In genomic region chr19:53086949-53087348, GRCh38 we compare ENCODE assay signal across 14 cellular contexts. TPM values are rescaled to one million over a fixed set of nuclear protein-coding genes. Genes with fewer than 3 reads are reported as not detected.
DNase-seq lines count a peak whose midpoint lies in the region; ATAC-seq, FAIRE-seq and TF ChIP-seq lines count a peak whose summit lies in the region.
"Had no signal": no experiment of that assay in that cellular context is flagged by ENCODE, and none has a peak within 500 bp of the region (broad histone marks: within the 10 kb centered on the region; RNA-seq: fewer than 3 reads in every experiment).

No MANE protein-coding gene starts in this region.

- no peak overlapping the region for H2BK5ac ChIP-seq in neuronal stem cell (ENCODE audit: low read length)

- no peak for TF ChIP-seq CTCF in activated CD8-positive, alpha-beta T cell treated with anti-CD3 and anti-CD28 coated beads for 36 hours (IDR thresholded peaks at IDR 0.05)
- no peak for TF ChIP-seq CTCF in endothelial cell of umbilical vein (IDR thresholded peaks at IDR 0.05; ENCODE audit: extremely low read depth in 1 of 2, insufficient read depth in 1 of 2, low read depth in 1 of 2, low read length in 2 of 2)

- H3K27me3 Mint-ChIP-seq in activated CD8-positive, alpha-beta T cell treated with anti-CD3 and anti-CD28 coated beads for 36 hours = no peaks in the 10 kb centered on the region

- no TSS peak for BruUV-seq in endothelial cell of umbilical vein (replicated peaks; lab: Mats Ljungman, UMichigan)

- H2BK15ac ChIP-seq in neuronal stem cell (ENCODE audit: low read length) = no peak overlapping the region

- H3K4ac ChIP-seq in neuronal stem cell (ENCODE audit: low read length) = no peak overlapping the region

- H3K4me2 ChIP-seq in endothelial cell of umbilical vein (ENCODE audit: insufficient read depth, low read length) (peak overlapping the region; percentile 45), neuronal stem cell (ENCODE audit: insufficient read depth, low read length, poor library complexity, severe bottlenecking) (no peak overlapping the region)

- peak; percentile 88 for FAIRE-seq in endothelial cell of umbilical vein (lab: Jason Lieb, UNC)
- FAIRE-seq: small intestine had no signal

- no peak overlapping the region for H2BK12ac ChIP-seq in neuronal stem cell (ENCODE audit: low read length)

- H2AK5ac ChIP-seq in neuronal stem cell (ENCODE audit: low read depth, low read length) = no peak overlapping the region

- H4K8ac ChIP-seq in neuronal stem cell (ENCODE audit: low read depth, low read length) = no peak overlapping the region

- peaks cover 23% of the 10 kb centered on the region for H3K4me1 ChIP-seq in endothelial cell of umbilical vein (ENCODE audit: control insufficient read depth, extremely low read depth, insufficient read depth, low read length)
- no peaks in the 10 kb centered on the region for H3K4me1 ChIP-seq in neuronal stem cell (ENCODE audit: control insufficient read depth in 2 of 2, insufficient read depth in 1 of 2, low read depth in 1 of 2, low read length in 2 of 2)

- H3K9me3 ChIP-seq in endothelial cell of umbilical vein (replicated peaks; ENCODE audit: control insufficient read depth, insufficient read depth, low read length) (no peaks in the 10 kb centered on the region), neuronal stem cell (replicated peaks in 1 of 2; ENCODE audit: control insufficient read depth in 2 of 2, insufficient read depth in 1 of 2, low read depth in 1 of 2, low read length in 2 of 2) (peaks cover 2 to 14% of the 10 kb centered on the region in 2 donors)

- TF ChIP-seq POLR2A in endothelial cell of umbilical vein (IDR thresholded peaks at IDR 0.05; ENCODE audit: low read depth, low read length) = peak; percentile 50

- no peaks in the 10 kb centered on the region for H3K79me2 ChIP-seq in endothelial cell of umbilical vein (ENCODE audit: control insufficient read depth, insufficient read depth, low read length)

- WGBS in neuronal stem cell (ENCODE audit: extremely low coverage in 2 of 2, insufficient read length in 2 of 2, insufficient replicate concordance in 1 of 2), 2 donors = no CpG with 5 or more reads among the region's 5 CpGs

- peaks cover 8% of the 10 kb centered on the region for H3K4me1 Mint-ChIP-seq in activated CD8-positive, alpha-beta T cell treated with anti-CD3 and anti-CD28 coated beads for 36 hours (ENCODE audit: low read depth)
- peaks cover 25% of the 10 kb centered on the region for H3K4me1 Mint-ChIP-seq in stimulated activated effector memory CD8-positive, alpha-beta T cell treated with anti-CD3 and anti-CD28 coated beads, Interleukin-12 subunit alpha, Interleukin-12 subunit beta, amount 100 ng/mL, for 72 hours

- POLR2A ChIA-PET in activated CD8-positive, alpha-beta T cell treated with anti-CD3 and anti-CD28 coated beads for 36 hours (lab: Charles Lee) = interaction anchor here (0.6 to 1.4 kb wide), 2 partner anchors 15 to 97 kb away, joined by 3 to 4 read pairs; no protein-coding TSS in a partner anchor
- POLR2A ChIA-PET in endothelial cell of umbilical vein (lab: Charles Lee) = no interaction called here

- H3K4me3 Mint-ChIP-seq in activated CD8-positive, alpha-beta T cell treated with anti-CD3 and anti-CD28 coated beads for 36 hours = no peak overlapping the region
- H3K4me3 Mint-ChIP-seq in stimulated activated effector memory CD8-positive, alpha-beta T cell treated with anti-CD3 and anti-CD28 coated beads, Interleukin-12 subunit alpha, Interleukin-12 subunit beta, amount 100 ng/mL, for 72 hours = no peak overlapping the region

- no peak overlapping the region for H3K14ac ChIP-seq in neuronal stem cell (ENCODE audit: low read length)

- H3K4me3 ChIP-seq in endothelial cell of umbilical vein (replicated peaks in 1 of 3; ENCODE audit: insufficient read depth in 1 of 3, low read depth in 1 of 3, low read length in 3 of 3) = no peak overlapping the region
- no peak overlapping the region for H3K4me3 ChIP-seq in neuronal stem cell (ENCODE audit: low read length in 2 of 2)

- H2BK120ac ChIP-seq in neuronal stem cell (ENCODE audit: low read depth, low read length) = no peak overlapping the region

- peak overlapping the region; percentile 71 for H3K27ac Mint-ChIP-seq in activated CD8-positive, alpha-beta T cell treated with anti-CD3 and anti-CD28 coated beads for 36 hours
- H3K27ac Mint-ChIP-seq in stimulated activated effector memory CD8-positive, alpha-beta T cell treated with anti-CD3 and anti-CD28 coated beads, Interleukin-12 subunit alpha, Interleukin-12 subunit beta, amount 100 ng/mL, for 72 hours = peak overlapping the region; percentile 45
- H3K27ac Mint-ChIP-seq: activated T-helper 2 cell treated with anti-CD3 and anti-CD28 coated beads, Interferon-gamma antibody, Interleukin-2, Interleukin-4, amounts not matched to agents 10 μg/mL and 5 μg/mL and 100 μg/mL, durations not matched to agents 14 hours and 24 hours and 36 hours had no signal

- no peak for DNase-seq in activated CD8-positive, alpha-beta T cell treated with anti-CD3 and anti-CD28 coated beads for 36 hours
- DNase-seq in endothelial cell of umbilical vein (ENCODE audit: low read depth, low spot score) = peak; percentile 94
- no peak for DNase-seq in stimulated activated effector memory CD8-positive, alpha-beta T cell treated with anti-CD3 and anti-CD28 coated beads, Interleukin-12 subunit alpha, Interleukin-12 subunit beta, amount 100 ng/mL, for 72 hours (ENCODE audit: low spot score in 2 of 2)
- no peak for DNase-seq in stimulated activated CD4-positive, alpha-beta T cell treated with anti-CD3 and anti-CD28 coated beads, Interleukin-1b, Interleukin-23, amount 100 ng/mL, for 48 hours
- no peak for DNase-seq in NCI-H2227 treated with DMSO at 0.1 percent for 48 hours (lab: John Stamatoyannopoulos, UW)
- DNase-seq in neuronal stem cell (ENCODE audit: low spot score) = no peak
- DNase-seq: NCI-H1092 treated with DMSO at 0.1 percent for 48 hours, NCI-H82, SIG-M5, small intestine had no signal

- H3K9me1 ChIP-seq in endothelial cell of umbilical vein (replicated peaks; ENCODE audit: control insufficient read depth, extremely low read depth, insufficient read depth, low read length) = no peaks in the 10 kb centered on the region

- ATAC-seq in activated CD8-positive, alpha-beta T cell treated with anti-CD3 and anti-CD28 coated beads for 36 hours = no peak
- ATAC-seq in stimulated activated effector memory CD8-positive, alpha-beta T cell treated with anti-CD3 and anti-CD28 coated beads, Interleukin-12 subunit alpha, Interleukin-12 subunit beta, amount 100 ng/mL, for 72 hours = no peak
- no peak for ATAC-seq in GM18870 (IDR thresholded peaks at IDR 0.05; ENCODE audit: unreplicated experiment)

- no peak overlapping the region for H3K18ac ChIP-seq in neuronal stem cell (ENCODE audit: low read length)

- H3K9me3 Mint-ChIP-seq in activated CD8-positive, alpha-beta T cell treated with anti-CD3 and anti-CD28 coated beads for 36 hours = peaks cover 9% of the 10 kb centered on the region
- peaks cover 3% of the 10 kb centered on the region for H3K9me3 Mint-ChIP-seq in stimulated activated effector memory CD8-positive, alpha-beta T cell treated with anti-CD3 and anti-CD28 coated beads, Interleukin-12 subunit alpha, Interleukin-12 subunit beta, amount 100 ng/mL, for 72 hours

- dilution Hi-C loops in endothelial cell of umbilical vein (cut with MboI; ENCODE audit: extremely low pct_ligation_motif_present, low sequenced_read_pairs) = no loop called here

- H3K36me3 Mint-ChIP-seq in activated CD8-positive, alpha-beta T cell treated with anti-CD3 and anti-CD28 coated beads for 36 hours (ENCODE audit: low read depth) = peaks cover 90% of the 10 kb centered on the region
- H3K36me3 Mint-ChIP-seq in stimulated activated effector memory CD8-positive, alpha-beta T cell treated with anti-CD3 and anti-CD28 coated beads, Interleukin-12 subunit alpha, Interleukin-12 subunit beta, amount 100 ng/mL, for 72 hours = peaks cover 99% of the 10 kb centered on the region

- CTCF ChIA-PET in activated CD8-positive, alpha-beta T cell treated with anti-CD3 and anti-CD28 coated beads for 36 hours (lab: Charles Lee) = no interaction called here
- CTCF ChIA-PET in endothelial cell of umbilical vein (lab: Charles Lee) = interaction anchor here (1.1 to 5.0 kb wide), 4 partner anchors 9 to 109 kb away, joined by 3 to 38 read pairs (median 4); no protein-coding TSS in a partner anchor

- peak overlapping the region; percentile 31 for H2AFZ ChIP-seq in endothelial cell of umbilical vein (ENCODE audit: low read depth, low read length)
- no peak overlapping the region for H2AFZ ChIP-seq in neuronal stem cell (ENCODE audit: low read length)

- H3K79me1 ChIP-seq in neuronal stem cell (ENCODE audit: low read depth, low read length) = no peaks in the 10 kb centered on the region

- H3K27me3 ChIP-seq in endothelial cell of umbilical vein (ENCODE audit: control insufficient read depth in 2 of 2, insufficient read depth in 2 of 2, low read length in 2 of 2) = no peaks in the 10 kb centered on the region
- no peaks in the 10 kb centered on the region for H3K27me3 ChIP-seq in layer of hippocampus (ENCODE audit: control insufficient read depth, insufficient read depth, low read length)
- H3K27me3 ChIP-seq in neuronal stem cell (ENCODE audit: control insufficient read depth in 3 of 3, insufficient read depth in 3 of 3, low read depth in 1 of 3, low read length in 3 of 3) = no peaks in the 10 kb centered on the region

- H4K20me1 ChIP-seq in endothelial cell of umbilical vein (replicated peaks; ENCODE audit: control insufficient read depth, extremely low read depth, insufficient read depth, low read length) = no peaks in the 10 kb centered on the region

- H3K9ac ChIP-seq in endothelial cell of umbilical vein (replicated peaks; ENCODE audit: extremely low read depth, insufficient read depth, low read length) (peak overlapping the region; percentile 47), neuronal stem cell (ENCODE audit: low read depth, low read length, poor library complexity) (no peak overlapping the region)

- intact Hi-C loops in activated CD8-positive, alpha-beta T cell treated with anti-CD3 and anti-CD28 coated beads for 36 hours (cut with micrococcal nuclease) = no loop called here
- intact Hi-C loops in endothelial cell of umbilical vein (cut with micrococcal nuclease) = loop anchor here (1.0 to 5.0 kb wide), 4 partner anchors 10 to 145 kb away; partner anchors contain the start of gene ZNF160

- H3K23ac ChIP-seq in neuronal stem cell (ENCODE audit: low read depth, low read length, poor library complexity) = no peak overlapping the region

- H3K36me3 ChIP-seq in endothelial cell of umbilical vein (ENCODE audit: control insufficient read depth in 2 of 2, extremely low read depth in 1 of 2, insufficient read depth in 2 of 2, low read length in 2 of 2) (peaks cover 3 to 25% of the 10 kb centered on the region in 2 experiments), neuronal stem cell (replicated peaks in 1 of 2; ENCODE audit: control insufficient read depth in 2 of 2, insufficient read depth in 2 of 2, low read length in 2 of 2) (peaks cover 29 to 97% of the 10 kb centered on the region in 2 donors)

- H4K91ac ChIP-seq in neuronal stem cell (ENCODE audit: low read depth, low read length, poor library complexity) = no peak overlapping the region

- H3K27ac ChIP-seq in endothelial cell of umbilical vein (ENCODE audit: insufficient read depth, low read depth, low read length) = peak overlapping the region; percentile 92
- H3K27ac ChIP-seq in layer of hippocampus (ENCODE audit: low read depth, low read length) = peak overlapping the region; percentile 30
- H3K27ac ChIP-seq in neuronal stem cell (replicated peaks; ENCODE audit: low read length) = no peak overlapping the region
- H3K27ac ChIP-seq: C4-2B had no signal

RNA-seq across cellular contexts. Expression of gene ZNF160, which starts 16.3 kb away (rescaled TPM):
- total RNA-seq in activated CD8-positive, alpha-beta T cell treated with anti-CD3 and anti-CD28 coated beads for 36 hours = 10 to 100 TPM; 48.0 to 50.0 TPM
- 16.4 and 19.7 TPM in 2 replicates for total RNA-seq in endothelial cell of umbilical vein
- 11.3 and 12.7 TPM in 2 replicates for polyA plus RNA-seq in endothelial cell of umbilical vein
- polyA plus RNA-seq in endothelial cell of umbilical vein (2011; cell fraction: cytosol; rRNA removed) = 5.5 and 7.4 TPM in 2 replicates
- 41.5 and 48.5 TPM in 2 replicates for polyA plus RNA-seq in endothelial cell of umbilical vein (2011; cell fraction: nucleus; rRNA removed)
- polyA plus RNA-seq in endothelial cell of umbilical vein (2012) = 9.7 and 10.2 TPM in 2 replicates
- polyA minus RNA-seq in endothelial cell of umbilical vein = 18.4 and 23.5 TPM in 2 replicates
- polyA minus RNA-seq in endothelial cell of umbilical vein (2011; cell fraction: cytosol; rRNA and poly(A)+ RNA removed) = 5.2 TPM
- polyA minus RNA-seq in endothelial cell of umbilical vein (2011; cell fraction: nucleus; rRNA and poly(A)+ RNA removed) = 39.6 and 44.2 TPM in 2 replicates
- 14.8 TPM for polyA plus RNA-seq in neuronal stem cell (2013, experiment 1 of 2)
- 15.4 TPM for polyA plus RNA-seq in neuronal stem cell (2013, experiment 2 of 2)

RNA-seq across cellular contexts. Expression of gene ERVV-2, which starts 42.4 kb away (rescaled TPM):
- not detected for total RNA-seq in activated CD8-positive, alpha-beta T cell treated with anti-CD3 and anti-CD28 coated beads for 36 hours
- total RNA-seq in endothelial cell of umbilical vein = not detected in 2 replicates
- not detected in 2 replicates for polyA plus RNA-seq in endothelial cell of umbilical vein
- polyA plus RNA-seq in endothelial cell of umbilical vein (2011; cell fraction: cytosol; rRNA removed) = not detected in 2 replicates
- not detected in 2 replicates for polyA plus RNA-seq in endothelial cell of umbilical vein (2011; cell fraction: nucleus; rRNA removed)
- not detected in 2 replicates for polyA plus RNA-seq in endothelial cell of umbilical vein (2012)
- polyA minus RNA-seq in endothelial cell of umbilical vein = not detected in 2 replicates
- polyA minus RNA-seq in endothelial cell of umbilical vein (2011; cell fraction: cytosol; rRNA and poly(A)+ RNA removed) = not detected
- polyA minus RNA-seq in endothelial cell of umbilical vein (2011; cell fraction: nucleus; rRNA and poly(A)+ RNA removed) = not detected in 2 replicates
- 0.03 TPM for polyA plus RNA-seq in neuronal stem cell (2013, experiment 1 of 2)
- polyA plus RNA-seq in neuronal stem cell (2013, experiment 2 of 2) = not detected
- total RNA-seq: activated T-helper 2 cell treated with anti-CD3 and anti-CD28 coated beads, Interferon-gamma antibody, Interleukin-2, Interleukin-4, amounts not matched to agents 10 μg/mL and 5 μg/mL and 100 μg/mL, durations not matched to agents 14 hours and 24 hours and 36 hours had no signal
- polyA plus RNA-seq: small intestine had no signal

RNA-seq across cellular contexts. Expression of gene ZNF415, which starts 45.8 kb away (rescaled TPM):
- total RNA-seq in activated CD8-positive, alpha-beta T cell treated with anti-CD3 and anti-CD28 coated beads for 36 hours = 1 to 10 TPM; 3.1 to 3.7 TPM
- total RNA-seq in endothelial cell of umbilical vein = 0.69 TPM in 1 of 2 replicates, not detected in the other
- 0.30 and 0.48 TPM in 2 replicates for polyA plus RNA-seq in endothelial cell of umbilical vein
- polyA plus RNA-seq in endothelial cell of umbilical vein (2011; cell fraction: cytosol; rRNA removed) = 0.38 and 0.53 TPM in 2 replicates
- 0.41 and 0.55 TPM in 2 replicates for polyA plus RNA-seq in endothelial cell of umbilical vein (2011; cell fraction: nucleus; rRNA removed)
- 0.30 and 0.40 TPM in 2 replicates for polyA plus RNA-seq in endothelial cell of umbilical vein (2012)
- polyA minus RNA-seq in endothelial cell of umbilical vein = 1.0 TPM in 1 of 2 replicates, not detected in the other
- polyA minus RNA-seq in endothelial cell of umbilical vein (2011; cell fraction: cytosol; rRNA and poly(A)+ RNA removed) = not detected
- 0.24 and 0.58 TPM in 2 replicates for polyA minus RNA-seq in endothelial cell of umbilical vein (2011; cell fraction: nucleus; rRNA and poly(A)+ RNA removed)
- 17.2 TPM for polyA plus RNA-seq in neuronal stem cell (2013, experiment 1 of 2)
- polyA plus RNA-seq in neuronal stem cell (2013, experiment 2 of 2) = 18.0 TPM
